Comparison of ENCODE assay signal across 12 cellular contexts in the genomic region with DNA sequence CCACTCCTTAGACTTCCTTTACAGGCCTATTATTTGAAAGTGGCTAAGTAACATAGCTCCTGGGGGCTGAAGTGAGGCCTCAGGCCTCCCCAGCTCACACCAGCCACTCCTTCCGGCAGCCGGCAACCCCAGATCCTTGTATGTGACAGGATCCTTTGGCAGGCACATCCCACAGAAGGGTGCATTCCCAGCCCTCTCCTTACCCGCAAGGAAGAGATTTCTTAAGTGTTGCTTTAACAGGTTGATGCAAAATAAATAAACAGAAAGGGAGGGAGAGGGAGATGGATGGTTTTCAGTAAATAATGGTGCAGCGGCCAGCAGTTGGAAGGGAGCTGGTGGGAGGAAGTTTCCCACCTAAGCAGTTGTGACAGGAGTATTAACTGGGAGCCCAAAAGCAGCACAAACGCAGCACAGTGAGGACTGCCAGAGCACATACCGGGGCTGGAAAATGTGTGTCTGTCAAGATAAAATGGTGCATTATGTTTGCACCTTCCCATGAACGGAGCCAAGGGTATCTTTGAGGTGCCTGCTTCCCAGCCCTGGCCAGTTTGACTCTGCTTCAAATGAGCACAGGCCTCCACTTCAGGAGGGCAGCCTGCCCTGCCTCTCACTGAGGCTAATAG. TPM values are rescaled to one million over a fixed set of nuclear protein-coding genes. Genes with fewer than 3 reads are reported as not detected.
DNase-seq lines count a peak whose midpoint lies in the region; ATAC-seq lines count a peak whose summit lies in the region.
"Had no signal": no experiment of that assay in that cellular context is flagged by ENCODE, and none has a peak within 500 bp of the region (broad histone marks: within the 10 kb centered on the region; RNA-seq: fewer than 3 reads in every experiment).

No MANE protein-coding gene starts in this region.

- no peaks in the 10 kb centered on the region for H3K9me3 Mint-ChIP-seq in activated CD8-positive, alpha-beta T cell treated with anti-CD3 and anti-CD28 coated beads, Interleukin-2, amount 10 ng/mL, durations not matched to agents 7 days and 5 days (ENCODE audit: insufficient read depth)
- no peaks in the 10 kb centered on the region for H3K9me3 Mint-ChIP-seq in T-cell

- POLR2A ChIA-PET in activated CD8-positive, alpha-beta T cell treated with anti-CD3 and anti-CD28 coated beads, Interleukin-2, amount 10 ng/mL, durations not matched to agents 7 days and 5 days (lab: Charles Lee) = no interaction called here
- POLR2A ChIA-PET in T-cell (lab: Charles Lee) = no interaction called here

- H3K36me3 ChIP-seq in SJSA1 = no peaks in the 10 kb centered on the region
- H3K36me3 ChIP-seq in stomach smooth muscle (ENCODE audit: control insufficient read depth in 2 of 2, insufficient read depth in 2 of 2, low read length in 2 of 2) = peaks cover 4 to 17% of the 10 kb centered on the region in 2 donors

- no peaks in the 10 kb centered on the region for H3K9me3 ChIP-seq in SJSA1 (replicated peaks)
- no peaks in the 10 kb centered on the region for H3K9me3 ChIP-seq in stomach smooth muscle (ENCODE audit: control insufficient read depth in 2 of 2, low read length in 2 of 2)

- peaks cover 2% of the 10 kb centered on the region for H3K27me3 Mint-ChIP-seq in activated CD8-positive, alpha-beta T cell treated with anti-CD3 and anti-CD28 coated beads, Interleukin-2, amount 10 ng/mL, durations not matched to agents 7 days and 5 days (ENCODE audit: low read depth)
- H3K27me3 Mint-ChIP-seq in T-cell = peaks cover 13 to 22% of the 10 kb centered on the region in 2 donors

- no peak overlapping the region for H3K27ac Mint-ChIP-seq in activated CD8-positive, alpha-beta T cell treated with anti-CD3 and anti-CD28 coated beads, Interleukin-2, amount 10 ng/mL, durations not matched to agents 7 days and 5 days
- H3K27ac Mint-ChIP-seq in T-cell = no peak overlapping the region

- no peaks in the 10 kb centered on the region for H3K36me3 Mint-ChIP-seq in activated CD8-positive, alpha-beta T cell treated with anti-CD3 and anti-CD28 coated beads, Interleukin-2, amount 10 ng/mL, durations not matched to agents 7 days and 5 days (ENCODE audit: low read depth)
- no peaks in the 10 kb centered on the region for H3K36me3 Mint-ChIP-seq in T-cell

- no peak overlapping the region for H3K4me3 Mint-ChIP-seq in activated CD8-positive, alpha-beta T cell treated with anti-CD3 and anti-CD28 coated beads, Interleukin-2, amount 10 ng/mL, durations not matched to agents 7 days and 5 days
- no peak overlapping the region for H3K4me3 Mint-ChIP-seq in T-cell

- CTCF ChIA-PET in activated CD8-positive, alpha-beta T cell treated with anti-CD3 and anti-CD28 coated beads, Interleukin-2, amount 10 ng/mL, durations not matched to agents 7 days and 5 days (lab: Charles Lee) = no interaction called here
- CTCF ChIA-PET in T-cell (lab: Charles Lee) = no interaction called here

- no peaks in the 10 kb centered on the region for H3K4me1 Mint-ChIP-seq in activated CD8-positive, alpha-beta T cell treated with anti-CD3 and anti-CD28 coated beads, Interleukin-2, amount 10 ng/mL, durations not matched to agents 7 days and 5 days (ENCODE audit: low read depth)
- H3K4me1 Mint-ChIP-seq in T-cell = peaks cover 0 to 6% (median 6%) of the 10 kb centered on the region in 3 donors

- H3K9ac ChIP-seq in stomach smooth muscle (ENCODE audit: low read length in 2 of 2) = peak overlapping the region in 1 of 2 donors; percentile 35

- DNase-seq in H4 (ENCODE audit: low spot score) = peak; percentile 77
- DNase-seq in SJSA1 (ENCODE audit: low read depth in 1 of 2, low spot score in 2 of 2) = no peak
- DNase-seq in UCSD-AML1 (lab: John Stamatoyannopoulos, UW; ENCODE audit: unreplicated experiment) = no peak
- no peak for DNase-seq in activated CD8-positive, alpha-beta T cell treated with anti-CD3 and anti-CD28 coated beads, Interleukin-2, amount 10 ng/mL, durations not matched to agents 7 days and 5 days
- DNase-seq in T-cell = no peak
- DNase-seq: activated effector memory CD4-positive, alpha-beta T cell treated with anti-CD3 and anti-CD28 coated beads, Interleukin-2, amount 50 U/mL, for 16 hours; H7; NCI-H187 treated with DMSO at 0.1 percent for 48 hours; PC-3; stimulated activated CD8-positive, alpha-beta memory T cell treated with anti-CD3 and anti-CD28 coated beads, Interleukin-4, amount 100 ng/mL, for 48 hours had no signal

- no peak for ATAC-seq in activated CD8-positive, alpha-beta T cell treated with anti-CD3 and anti-CD28 coated beads, Interleukin-2, amount 10 ng/mL, durations not matched to agents 7 days and 5 days
- no peak for ATAC-seq in T-cell (replicated peaks in 1 of 4)
- ATAC-seq: PC-3 had no signal

- H3K4me1 ChIP-seq in SJSA1 (replicated peaks) (peaks cover 49% of the 10 kb centered on the region), stomach smooth muscle (ENCODE audit: control insufficient read depth, insufficient read depth, low read length) (peaks cover 89% of the 10 kb centered on the region)

- H3K4me3 ChIP-seq in SJSA1 (no peak overlapping the region), stomach smooth muscle (ENCODE audit: low read length in 2 of 2) (no peak overlapping the region)

- H3K27me3 ChIP-seq in SJSA1 (replicated peaks) (no peaks in the 10 kb centered on the region), layer of hippocampus (ENCODE audit: control insufficient read depth, insufficient read depth, low read length) (no peaks in the 10 kb centered on the region), stomach smooth muscle (ENCODE audit: control insufficient read depth in 1 of 2, insufficient read depth in 2 of 2, low read length in 2 of 2) (no peaks in the 10 kb centered on the region)

- H3K27ac ChIP-seq in SJSA1 = peak overlapping the region; percentile 32; the same call in 1 of the 2 replicates
- H3K27ac ChIP-seq in layer of hippocampus (ENCODE audit: low read depth, low read length) = peak overlapping the region; percentile 60
- H3K27ac ChIP-seq in stomach smooth muscle (ENCODE audit: low read length) = peak overlapping the region; percentile 82

RNA-seq across cellular contexts. Expression of a gene that starts 32.6 kb away (rescaled TPM):
- total RNA-seq in H4 (2014; rRNA removed; shearing (Covaris generic)) = 9.9 and 13.9 TPM in 2 replicates
- 8.2 and 13.2 TPM in 2 replicates for total RNA-seq in SJSA1 (2014; rRNA removed; shearing (Covaris generic))
- total RNA-seq in activated CD8-positive, alpha-beta T cell treated with anti-CD3 and anti-CD28 coated beads, Interleukin-2, amount 10 ng/mL, durations not matched to agents 7 days and 5 days = 1 to 10 TPM; 4.0 to 4.2 TPM
- total RNA-seq in T-cell = 1 to 10 TPM in 1 of 5 donors, under 1 TPM in 2, not detected in 2; 0.85 to 1.1 (median 0.93) TPM

Comparison
In these comparisons a context has a peak if more than half of its experiments do, and no peak if none do; other contexts are left out.
1. H3K27ac ChIP-seq: peak in every context shown above with its lines; median percentile 82 in stomach smooth muscle; 60 in layer of hippocampus; 32 in SJSA1.